ENCODE assay signal across 1 cellular context in genomic region chr2:74027496-74027895, GRCh38.
TF ChIP-seq lines count a peak whose summit lies in the region.

No MANE protein-coding gene starts in this region.

TF ChIP-seq in GM12878, 131 proteins besides CTCF, POLR2A, EP300 and RAD21 (continued from another document):
- TF ChIP-seq ZBTB11 (CRISPR knock-in tag; IDR thresholded peaks at IDR 0.05) (no peak), SMARCA5 (IDR thresholded peaks at IDR 0.05) (0 out of 2 replicates have a peak, but pooled peaks have one; percentile 60), POLR2AphosphoS2 (IDR thresholded peaks at IDR 0.05; ENCODE audit: low read depth, low read length) (no peak), BHLHE40 (IDR thresholded peaks at IDR 0.05; ENCODE audit: borderline replicate concordance in 1 of 2, low read depth in 2 of 2, low read length in 1 of 2) (no peak), SRF (IDR thresholded peaks at IDR 0.05; ENCODE audit: low read depth in 2 of 2, low read length in 2 of 2) (no peak), YBX1 (IDR thresholded peaks at IDR 0.05) (no peak), PML (IDR thresholded peaks at IDR 0.05; ENCODE audit: low read length) (0 out of 2 replicates have a peak, but pooled peaks have one; percentile 5), CBX3 (IDR thresholded peaks at IDR 0.05; ENCODE audit: borderline replicate concordance, low read depth) (no peak), RCOR1 (conservative IDR thresholded peaks at IDR 0.05; ENCODE audit: low read depth, low read length) (no peak), NBN (IDR thresholded peaks at IDR 0.05) (no peak), BMI1 (IDR thresholded peaks at IDR 0.05; ENCODE audit: borderline replicate concordance) (no peak), ZNF217 (IDR thresholded peaks at IDR 0.05) (peak; percentile 87), ZBED1 (IDR thresholded peaks at IDR 0.05; ENCODE audit: borderline replicate concordance) (no peak), MTA2 (IDR thresholded peaks at IDR 0.05; ENCODE audit: low read depth) (no peak), ESRRA (IDR thresholded peaks at IDR 0.05; ENCODE audit: low read length) (no peak), NR2F1 (conservative IDR thresholded peaks at IDR 0.05) (no peak), CHD2 (IDR thresholded peaks at IDR 0.05; ENCODE audit: borderline replicate concordance, low read depth, low read length) (no peak), WRNIP1 (IDR thresholded peaks at IDR 0.05; ENCODE audit: borderline replicate concordance, low read depth, low read length) (no peak), MXI1 (IDR thresholded peaks at IDR 0.05; ENCODE audit: low read depth, low read length) (no peak), FOXK2 (IDR thresholded peaks at IDR 0.05) (no peak), RFX5 (IDR thresholded peaks at IDR 0.05; ENCODE audit: low read depth, low read length) (no peak), RUNX3 (IDR thresholded peaks at IDR 0.05; ENCODE audit: low read length) (no peak)
- TF ChIP-seq, protein P1, sequence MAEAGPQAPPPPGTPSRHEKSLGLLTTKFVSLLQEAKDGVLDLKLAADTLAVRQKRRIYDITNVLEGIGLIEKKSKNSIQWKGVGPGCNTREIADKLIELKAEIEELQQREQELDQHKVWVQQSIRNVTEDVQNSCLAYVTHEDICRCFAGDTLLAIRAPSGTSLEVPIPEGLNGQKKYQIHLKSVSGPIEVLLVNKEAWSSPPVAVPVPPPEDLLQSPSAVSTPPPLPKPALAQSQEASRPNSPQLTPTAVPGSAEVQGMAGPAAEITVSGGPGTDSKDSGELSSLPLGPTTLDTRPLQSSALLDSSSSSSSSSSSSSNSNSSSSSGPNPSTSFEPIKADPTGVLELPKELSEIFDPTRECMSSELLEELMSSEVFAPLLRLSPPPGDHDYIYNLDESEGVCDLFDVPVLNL (IDR thresholded peaks at IDR 0.05; ENCODE audit: low read depth, low read length) = no peak
